11 cellular contexts compared by ENCODE assay signal in genomic region chr16:77594798-77595625, GRCh38.
"Had no signal": no experiment of that assay in that cellular context is flagged by ENCODE, and none has a peak within 500 bp of the region (broad histone marks: within the 10 kb centered on the region; RNA-seq: fewer than 3 reads in every experiment).

No MANE protein-coding gene starts in this region.

- DNase-seq: activated CD4-positive, alpha-beta T cell treated with anti-CD3 and anti-CD28 coated beads, Interleukin-2, amount 10 ng/mL, durations not matched to agents 7 days and 5 days; activated CD8-positive, alpha-beta memory T cell treated with anti-CD3 and anti-CD28 coated beads for 24 hours; activated naive CD8-positive, alpha-beta T cell treated with anti-CD3 and anti-CD28 coated beads, Interleukin-2, amount 10 ng/mL, durations not matched to agents 7 days and 5 days; cerebellar nuclear complex; islet precursor cell; naive B cell; pancreas; stimulated activated naive B cell treated with anti-CD40 and anti-IgM and Interleukin-4, amounts not matched to agents 10 μg/mL and 1 μg/mL and 100 μg/mL, for 72 hours; tibial artery had no signal

- ATAC-seq: esophagus mucosa; left lobe of liver; pancreas; stimulated activated naive B cell treated with anti-CD40 and anti-IgM and Interleukin-4, amounts not matched to agents 10 μg/mL and 1 μg/mL and 100 μg/mL, for 72 hours had no signal
